2 cellular contexts compared by ENCODE assay signal in genomic region chr11:76655466-76656086, GRCh38.
TF ChIP-seq lines count a peak whose summit lies in the region.

No MANE protein-coding gene starts in this region.

TF ChIP-seq in liver, 16 proteins besides CTCF, POLR2A, EP300 and RAD21 (continued from another document):
- no peak for TF ChIP-seq MAX (IDR thresholded peaks at IDR 0.05)
- no peak for TF ChIP-seq GABPA (IDR thresholded peaks at IDR 0.05 in 1 of 2, conservative IDR thresholded peaks at IDR 0.05 in 1 of 2)
- TF ChIP-seq YY1 (IDR thresholded peaks at IDR 0.05): no peak
- TF ChIP-seq RXRA (IDR thresholded peaks at IDR 0.05): no peak
- no peak for TF ChIP-seq HNF4A (conservative IDR thresholded peaks at IDR 0.05)
- no peak for TF ChIP-seq NR2F2 (IDR thresholded peaks at IDR 0.05)
- no peak for TF ChIP-seq ZBTB33 (IDR thresholded peaks at IDR 0.05)
- TF ChIP-seq, protein P1, sequence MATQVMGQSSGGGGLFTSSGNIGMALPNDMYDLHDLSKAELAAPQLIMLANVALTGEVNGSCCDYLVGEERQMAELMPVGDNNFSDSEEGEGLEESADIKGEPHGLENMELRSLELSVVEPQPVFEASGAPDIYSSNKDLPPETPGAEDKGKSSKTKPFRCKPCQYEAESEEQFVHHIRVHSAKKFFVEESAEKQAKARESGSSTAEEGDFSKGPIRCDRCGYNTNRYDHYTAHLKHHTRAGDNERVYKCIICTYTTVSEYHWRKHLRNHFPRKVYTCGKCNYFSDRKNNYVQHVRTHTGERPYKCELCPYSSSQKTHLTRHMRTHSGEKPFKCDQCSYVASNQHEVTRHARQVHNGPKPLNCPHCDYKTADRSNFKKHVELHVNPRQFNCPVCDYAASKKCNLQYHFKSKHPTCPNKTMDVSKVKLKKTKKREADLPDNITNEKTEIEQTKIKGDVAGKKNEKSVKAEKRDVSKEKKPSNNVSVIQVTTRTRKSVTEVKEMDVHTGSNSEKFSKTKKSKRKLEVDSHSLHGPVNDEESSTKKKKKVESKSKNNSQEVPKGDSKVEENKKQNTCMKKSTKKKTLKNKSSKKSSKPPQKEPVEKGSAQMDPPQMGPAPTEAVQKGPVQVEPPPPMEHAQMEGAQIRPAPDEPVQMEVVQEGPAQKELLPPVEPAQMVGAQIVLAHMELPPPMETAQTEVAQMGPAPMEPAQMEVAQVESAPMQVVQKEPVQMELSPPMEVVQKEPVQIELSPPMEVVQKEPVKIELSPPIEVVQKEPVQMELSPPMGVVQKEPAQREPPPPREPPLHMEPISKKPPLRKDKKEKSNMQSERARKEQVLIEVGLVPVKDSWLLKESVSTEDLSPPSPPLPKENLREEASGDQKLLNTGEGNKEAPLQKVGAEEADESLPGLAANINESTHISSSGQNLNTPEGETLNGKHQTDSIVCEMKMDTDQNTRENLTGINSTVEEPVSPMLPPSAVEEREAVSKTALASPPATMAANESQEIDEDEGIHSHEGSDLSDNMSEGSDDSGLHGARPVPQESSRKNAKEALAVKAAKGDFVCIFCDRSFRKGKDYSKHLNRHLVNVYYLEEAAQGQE (IDR thresholded peaks at IDR 0.05): no peak
- no peak for TF ChIP-seq EGR1 (IDR thresholded peaks at IDR 0.05; ENCODE audit: low read depth in 2 of 2)

TF ChIP-seq in HepG2, 621 proteins besides CTCF, POLR2A, EP300 and RAD21 (continued from another document):
- TF ChIP-seq ZBTB14 (CRISPR knock-in tag; IDR thresholded peaks at IDR 0.05): no peak
- no peak for TF ChIP-seq ZNF329 (CRISPR knock-in tag; IDR thresholded peaks at IDR 0.05; ENCODE audit: low read depth)
- no peak for TF ChIP-seq ZBTB43 (CRISPR knock-in tag; conservative IDR thresholded peaks at IDR 0.05)
- no peak for TF ChIP-seq SPEN (CRISPR knock-in tag; IDR thresholded peaks at IDR 0.05; ENCODE audit: low read depth)
- TF ChIP-seq ZNF773 (CRISPR knock-in tag; IDR thresholded peaks at IDR 0.05; ENCODE audit: borderline replicate concordance): no peak
- TF ChIP-seq KLF11 (CRISPR knock-in tag; IDR thresholded peaks at IDR 0.05): no peak
